Comparison of ENCODE assay signal across 8 cellular contexts in the genomic region with DNA sequence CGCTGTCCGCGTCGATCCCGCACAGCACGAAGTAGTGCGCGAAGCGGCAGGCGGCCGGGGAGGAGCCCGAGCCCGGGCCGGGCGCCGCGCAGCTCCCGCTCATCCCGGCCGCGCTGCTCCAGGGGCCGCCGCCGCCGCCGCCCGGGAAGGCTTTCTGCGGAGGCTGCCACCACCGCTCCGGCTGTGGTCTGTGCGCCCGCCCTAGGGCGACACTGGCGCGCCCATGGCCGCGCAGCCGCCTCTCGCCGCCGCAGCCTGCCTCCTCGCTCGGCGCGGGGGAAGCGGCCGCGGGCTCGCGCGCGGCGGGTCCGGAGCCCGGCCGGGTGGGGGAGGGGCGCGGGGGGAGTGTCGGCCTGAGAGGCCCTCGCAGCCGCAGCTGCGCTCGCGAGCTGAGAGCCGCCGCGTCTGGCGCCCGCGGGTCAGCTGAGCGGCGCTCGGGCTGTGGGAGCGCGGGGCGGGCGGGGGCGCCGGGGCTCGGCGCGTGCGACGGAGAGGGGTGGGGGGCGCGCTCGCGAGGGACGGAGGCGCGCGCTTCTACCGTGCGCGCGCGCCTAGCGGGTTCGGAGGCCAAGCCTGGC. TPM values are rescaled to one million over a fixed set of nuclear protein-coding genes. Genes with fewer than 3 reads are reported as not detected.
DNase-seq lines count a peak whose midpoint lies in the region; ATAC-seq and TF ChIP-seq lines count a peak whose summit lies in the region.

A gene (minus strand): TSS at position 407 of the 578 bp plus-strand sequence. CDS start 304 bp downstream, at position 103.

- H3K23ac ChIP-seq in neuronal stem cell (ENCODE audit: low read depth, low read length, poor library complexity): peak within 1 kb of the TSS; percentile 90

- H3K9me3 Mint-ChIP-seq in CD4-positive, alpha-beta memory T cell: peaks cover 0 to 7% (median 1%) of the 10 kb centered on the region in 8 donors
- H3K9me3 Mint-ChIP-seq in activated naive CD8-positive, alpha-beta T cell treated with anti-CD3 and anti-CD28 coated beads, Interleukin-2, amount 10 ng/mL, durations not matched to agents 7 days and 5 days: peaks cover 2% of the 10 kb centered on the region
- H3K9me3 Mint-ChIP-seq in glutamatergic neuron (ENCODE audit: unreplicated experiment): peaks cover 13% of the 10 kb centered on the region

- CTCF ChIA-PET in CD4-positive, alpha-beta memory T cell (lab: Charles Lee; ENCODE audit: partially characterized antibody): no interaction called here

- peak within 1 kb of the TSS; percentile 88 for H2BK120ac ChIP-seq in neuronal stem cell (ENCODE audit: low read depth, low read length)

- peak within 1 kb of the TSS; percentile 17 to 38 for H3K4me3 ChIP-seq in CD4-positive, alpha-beta memory T cell (ENCODE audit: low read length in 2 of 2)
- peak within 1 kb of the TSS; percentile 90 to 99 for H3K4me3 ChIP-seq in neuronal stem cell (ENCODE audit: low read length in 2 of 2)

- H3K9ac ChIP-seq in neuronal stem cell (ENCODE audit: low read depth, low read length, poor library complexity): peak within 1 kb of the TSS; percentile 95

- H3K27me3 ChIP-seq in CD4-positive, alpha-beta memory T cell (ENCODE audit: insufficient read depth, low read length): peaks cover 23% of the 10 kb centered on the region
- H3K27me3 ChIP-seq in neuronal stem cell (ENCODE audit: control insufficient read depth in 3 of 3, insufficient read depth in 3 of 3, low read depth in 1 of 3, low read length in 3 of 3): no peaks in the 10 kb centered on the region

- peak within 1 kb of the TSS; percentile 91 for H2AFZ ChIP-seq in neuronal stem cell (ENCODE audit: low read length)

- H4K8ac ChIP-seq in neuronal stem cell (ENCODE audit: low read depth, low read length): no peak within 1 kb of the TSS

- peak within 1 kb of the TSS; percentile 81 for H2AK5ac ChIP-seq in neuronal stem cell (ENCODE audit: low read depth, low read length)

- H3K18ac ChIP-seq in neuronal stem cell (ENCODE audit: low read length): peak within 1 kb of the TSS; percentile 99

- no peaks in the 10 kb centered on the region for H3K36me3 Mint-ChIP-seq in CD4-positive, alpha-beta memory T cell
- H3K36me3 Mint-ChIP-seq in activated naive CD8-positive, alpha-beta T cell treated with anti-CD3 and anti-CD28 coated beads, Interleukin-2, amount 10 ng/mL, durations not matched to agents 7 days and 5 days: peaks cover 1% of the 10 kb centered on the region
- H3K36me3 Mint-ChIP-seq in glutamatergic neuron (ENCODE audit: unreplicated experiment): peaks cover 5% of the 10 kb centered on the region

- H4K91ac ChIP-seq in neuronal stem cell (ENCODE audit: low read depth, low read length, poor library complexity): no peak within 1 kb of the TSS

- H3K27me3 Mint-ChIP-seq in CD4-positive, alpha-beta memory T cell: peaks cover 45% of the 10 kb centered on the region in 2 donors
- H3K27me3 Mint-ChIP-seq in activated naive CD8-positive, alpha-beta T cell treated with anti-CD3 and anti-CD28 coated beads, Interleukin-2, amount 10 ng/mL, durations not matched to agents 7 days and 5 days: peaks cover 65% of the 10 kb centered on the region
- H3K27me3 Mint-ChIP-seq in glutamatergic neuron (ENCODE audit: unreplicated experiment): peaks cover 16% of the 10 kb centered on the region

- H3K9me3 ChIP-seq in CD4-positive, alpha-beta memory T cell (ENCODE audit: control insufficient read depth in 1 of 2, low read length in 2 of 2): no peaks in the 10 kb centered on the region
- H3K9me3 ChIP-seq in neuronal stem cell (replicated peaks in 1 of 2; ENCODE audit: control insufficient read depth in 2 of 2, insufficient read depth in 1 of 2, low read depth in 1 of 2, low read length in 2 of 2): peaks cover 0 to 14% of the 10 kb centered on the region in 2 donors

- H3K79me1 ChIP-seq in neuronal stem cell (ENCODE audit: low read depth, low read length): peaks cover 5% of the 10 kb centered on the region

- H3K4me1 Mint-ChIP-seq in CD4-positive, alpha-beta memory T cell: peaks cover 10 to 19% (median 11%) of the 10 kb centered on the region in 4 donors
- peaks cover 8% of the 10 kb centered on the region for H3K4me1 Mint-ChIP-seq in activated naive CD8-positive, alpha-beta T cell treated with anti-CD3 and anti-CD28 coated beads, Interleukin-2, amount 10 ng/mL, durations not matched to agents 7 days and 5 days
- peaks cover 10% of the 10 kb centered on the region for H3K4me1 Mint-ChIP-seq in glutamatergic neuron (ENCODE audit: low read depth, unreplicated experiment)

- H2BK15ac ChIP-seq in neuronal stem cell (ENCODE audit: low read length): peak within 1 kb of the TSS; percentile 55

- H3K4me2 ChIP-seq in neuronal stem cell (ENCODE audit: insufficient read depth, low read length, poor library complexity, severe bottlenecking): peak within 1 kb of the TSS; percentile 99

- peak; percentile 46 for TF ChIP-seq POLR2A in GM19193 (IDR thresholded peaks at IDR 0.05; ENCODE audit: extremely low read depth, insufficient read depth, insufficient read length)

- POLR2A ChIA-PET in CD4-positive, alpha-beta memory T cell (lab: Charles Lee; ENCODE audit: partially characterized antibody): interaction anchor here (1.1 kb wide), 1 partner anchor 63 kb away, joined by 4 read pairs; no protein-coding TSS in a partner anchor
- POLR2A ChIA-PET in activated naive CD8-positive, alpha-beta T cell treated with anti-CD3 and anti-CD28 coated beads, Interleukin-2, amount 10 ng/mL, durations not matched to agents 7 days and 5 days (lab: Charles Lee): no interaction called here

- H3K4me1 ChIP-seq in CD4-positive, alpha-beta memory T cell (ENCODE audit: insufficient read depth, low read length): peaks cover 5% of the 10 kb centered on the region
- H3K4me1 ChIP-seq in neuronal stem cell (ENCODE audit: control insufficient read depth in 2 of 2, insufficient read depth in 1 of 2, low read depth in 1 of 2, low read length in 2 of 2): peaks cover 2 to 6% of the 10 kb centered on the region in 2 donors

- peak in 2 of 5 donors; percentile 5 to 6 for DNase-seq in CD4-positive, alpha-beta memory T cell
- DNase-seq in NCI-H69 (lab: John Stamatoyannopoulos, UW): peak; percentile 100
- DNase-seq in activated naive CD8-positive, alpha-beta T cell treated with anti-CD3 and anti-CD28 coated beads, Interleukin-2, amount 10 ng/mL, durations not matched to agents 7 days and 5 days: peak; percentile 56
- peak; percentile 90 for DNase-seq in glutamatergic neuron
- peak; percentile 71 for DNase-seq in neuronal stem cell (ENCODE audit: low spot score)
- no peak for DNase-seq in SKM-1 treated with dmso at 0.1 percent for 144 hours (lab: John Stamatoyannopoulos, UW; ENCODE audit: unreplicated experiment)

- ATAC-seq in HG03139 (IDR thresholded peaks at IDR 0.05; ENCODE audit: unreplicated experiment): peak; percentile 40
- peak; percentile 44 for ATAC-seq in activated naive CD8-positive, alpha-beta T cell treated with anti-CD3 and anti-CD28 coated beads, Interleukin-2, amount 10 ng/mL, durations not matched to agents 7 days and 5 days (ENCODE audit: low read depth)

- H3K27ac Mint-ChIP-seq in CD4-positive, alpha-beta memory T cell: peak within 1 kb of the TSS in 1 of 7 donors; percentile 42
- no peak within 1 kb of the TSS for H3K27ac Mint-ChIP-seq in activated naive CD8-positive, alpha-beta T cell treated with anti-CD3 and anti-CD28 coated beads, Interleukin-2, amount 10 ng/mL, durations not matched to agents 7 days and 5 days
- H3K27ac Mint-ChIP-seq in glutamatergic neuron (ENCODE audit: unreplicated experiment): peak within 1 kb of the TSS; percentile 90

- H3K4ac ChIP-seq in neuronal stem cell (ENCODE audit: low read length): no peak within 1 kb of the TSS

- intact Hi-C loops in CD4-positive, alpha-beta memory T cell (cut with micrococcal nuclease): no loop called here

- no peak for TF ChIP-seq CTCF in glutamatergic neuron (IDR thresholded peaks at IDR 0.05; ENCODE audit: partially characterized antibody, unreplicated experiment)

- H2BK5ac ChIP-seq in neuronal stem cell (ENCODE audit: low read length): peak within 1 kb of the TSS; percentile 91

- WGBS in neuronal stem cell (ENCODE audit: extremely low coverage in 2 of 2, insufficient read length in 2 of 2, insufficient replicate concordance in 1 of 2), 2 donors: no CpG with 5 or more reads among the region's 99 CpGs

- H3K36me3 ChIP-seq in CD4-positive, alpha-beta memory T cell (ENCODE audit: insufficient read depth, low read length): no peaks in the 10 kb centered on the region
- H3K36me3 ChIP-seq in neuronal stem cell (replicated peaks in 1 of 2; ENCODE audit: control insufficient read depth in 2 of 2, insufficient read depth in 2 of 2, low read length in 2 of 2): no peaks in the 10 kb centered on the region

- H3K14ac ChIP-seq in neuronal stem cell (ENCODE audit: low read length): peak within 1 kb of the TSS; percentile 95

- H3K27ac ChIP-seq in CD4-positive, alpha-beta memory T cell (ENCODE audit: low read depth, low read length): no peak within 1 kb of the TSS
- H3K27ac ChIP-seq in neuronal stem cell (replicated peaks; ENCODE audit: low read length): peak within 1 kb of the TSS; percentile 87

- peak within 1 kb of the TSS; percentile 79 to 88 (median 84) for H3K4me3 Mint-ChIP-seq in CD4-positive, alpha-beta memory T cell
- H3K4me3 Mint-ChIP-seq in activated naive CD8-positive, alpha-beta T cell treated with anti-CD3 and anti-CD28 coated beads, Interleukin-2, amount 10 ng/mL, durations not matched to agents 7 days and 5 days: peak within 1 kb of the TSS; percentile 85
- peak within 1 kb of the TSS; percentile 97 for H3K4me3 Mint-ChIP-seq in glutamatergic neuron (ENCODE audit: unreplicated experiment)

- H2BK12ac ChIP-seq in neuronal stem cell (ENCODE audit: low read length): peak within 1 kb of the TSS; percentile 8

RNA-seq across cellular contexts. Expression of the gene that starts here (rescaled TPM):
- total RNA-seq in CD4-positive, alpha-beta memory T cell: not detected
- polyA plus RNA-seq in CD4-positive, alpha-beta memory T cell: under 1 TPM in 1 of 2 donors, not detected in 1; 0.60 TPM
- under 1 TPM; 0.33 to 0.34 TPM for total RNA-seq in activated naive CD8-positive, alpha-beta T cell treated with anti-CD3 and anti-CD28 coated beads, Interleukin-2, amount 10 ng/mL, durations not matched to agents 7 days and 5 days
- total RNA-seq in glutamatergic neuron (ENCODE audit: unreplicated experiment): 45.6 TPM
- 24.4 TPM for polyA plus RNA-seq in neuronal stem cell (2013, experiment 1 of 2)
- polyA plus RNA-seq in neuronal stem cell (2013, experiment 2 of 2): 25.9 TPM

Comparison
In these comparisons a context has a peak if more than half of its experiments do, and no peak if none do; other contexts are left out.
1. RNA of the gene that starts here (total RNA-seq): 45.6 TPM in glutamatergic neuron (single experiment); 0.33 to 0.34 TPM in activated naive CD8-positive, alpha-beta T cell treated with anti-CD3 and anti-CD28 coated beads, Interleukin-2, amount 10 ng/mL, durations not matched to agents 7 days and 5 days and not detected in CD4-positive, alpha-beta memory T cell; every median in the first group is over 10 times any median in the second.
2. Peak in DNase-seq and ATAC-seq in activated naive CD8-positive, alpha-beta T cell treated with anti-CD3 and anti-CD28 coated beads, Interleukin-2, amount 10 ng/mL, durations not matched to agents 7 days and 5 days; RNA of the gene not detected or under 1 TPM.
3. Peak in every context shown above with its lines, with median percentiles within 50 percentile points of each other: H3K4me3 Mint-ChIP-seq.